In genomic region chr10:95693668-95694534, GRCh38 we compare ENCODE assay signal across 8 cellular contexts. TPM values are rescaled to one million over a fixed set of nuclear protein-coding genes. Genes with fewer than 3 reads are reported as not detected.
DNase-seq lines count a peak whose midpoint lies in the region; ATAC-seq and TF ChIP-seq lines count a peak whose summit lies in the region.

Gene TCTN3 (minus strand): TSS chr10:95693927. CDS start chr10:95693899, 28 bp downstream.

- H3K27me3 ChIP-seq in thyroid gland = no peaks in the 10 kb centered on the region

- intact Hi-C loops in thyroid gland (cut with DNase I) = loop anchor here (2.0 to 5.0 kb wide), 2 partner anchors 149 to 168 kb away; no protein-coding TSS in a partner anchor

- peaks cover 17% of the 10 kb centered on the region for H3K36me3 Mint-ChIP-seq in activated naive CD8-positive, alpha-beta T cell treated with anti-CD3 and anti-CD28 coated beads for 36 hours
- H3K36me3 Mint-ChIP-seq in glutamatergic neuron (ENCODE audit: unreplicated experiment) (no peaks in the 10 kb centered on the region), osteocyte (ENCODE audit: unreplicated experiment) (peaks cover 3% of the 10 kb centered on the region)

- ATAC-seq in HG02610 (IDR thresholded peaks at IDR 0.05; ENCODE audit: unreplicated experiment) = peak; percentile 99

- TF ChIP-seq POLR2A in GM10847 (IDR thresholded peaks at IDR 0.05; ENCODE audit: extremely low read depth, insufficient read length) (peak; percentile 58), thyroid gland (IDR thresholded peaks at IDR 0.05) (peak; percentile 46 to 91)

- peak within 1 kb of the TSS; percentile 92 for H3K27ac Mint-ChIP-seq in activated naive CD8-positive, alpha-beta T cell treated with anti-CD3 and anti-CD28 coated beads for 36 hours
- H3K27ac Mint-ChIP-seq in glutamatergic neuron (ENCODE audit: unreplicated experiment) (peak within 1 kb of the TSS; percentile 53), osteocyte (ENCODE audit: unreplicated experiment) (peak within 1 kb of the TSS; percentile 92)

- H3K27me3 Mint-ChIP-seq in activated naive CD8-positive, alpha-beta T cell treated with anti-CD3 and anti-CD28 coated beads for 36 hours = peaks cover 2% of the 10 kb centered on the region
- H3K27me3 Mint-ChIP-seq in glutamatergic neuron (ENCODE audit: unreplicated experiment) = no peaks in the 10 kb centered on the region
- peaks cover 6% of the 10 kb centered on the region for H3K27me3 Mint-ChIP-seq in osteocyte (ENCODE audit: unreplicated experiment)

- peaks cover 0 to 4% of the 10 kb centered on the region in 2 donors for H3K36me3 ChIP-seq in thyroid gland

- H3K4me1 Mint-ChIP-seq in activated naive CD8-positive, alpha-beta T cell treated with anti-CD3 and anti-CD28 coated beads for 36 hours = peaks cover 30% of the 10 kb centered on the region
- H3K4me1 Mint-ChIP-seq in glutamatergic neuron (ENCODE audit: low read depth, unreplicated experiment) (peaks cover 8% of the 10 kb centered on the region), osteocyte (ENCODE audit: unreplicated experiment) (peaks cover 19% of the 10 kb centered on the region)

- TF ChIP-seq CTCF in glutamatergic neuron (IDR thresholded peaks at IDR 0.05; ENCODE audit: partially characterized antibody, unreplicated experiment) (peak; percentile 100), osteocyte (IDR thresholded peaks at IDR 0.05) (peak; percentile 100), thyroid gland (IDR thresholded peaks at IDR 0.05) (peak; percentile 96 to 100 (median 100))

- peak; percentile 95 for DNase-seq in NCI-H1092 treated with DMSO at 0.1 percent for 48 hours (lab: John Stamatoyannopoulos, UW)
- peak; percentile 99 for DNase-seq in SKM-1 treated with dmso at 0.1 percent for 144 hours (lab: John Stamatoyannopoulos, UW; ENCODE audit: unreplicated experiment)
- peak; percentile 95 for DNase-seq in activated naive CD8-positive, alpha-beta T cell treated with anti-CD3 and anti-CD28 coated beads for 36 hours
- DNase-seq in glutamatergic neuron = peak; percentile 96
- peak; percentile 99 for DNase-seq in osteocyte (ENCODE audit: extremely low spot score, unreplicated experiment)
- peak; percentile 97 to 98 for DNase-seq in thyroid gland

- WGBS in thyroid gland, 2 donors = 1% methylated on average over 26 to 37 of the region's 53 CpGs

- H3K4me3 Mint-ChIP-seq in activated naive CD8-positive, alpha-beta T cell treated with anti-CD3 and anti-CD28 coated beads for 36 hours = peak within 1 kb of the TSS; percentile 97
- H3K4me3 Mint-ChIP-seq in glutamatergic neuron (ENCODE audit: unreplicated experiment) = peak within 1 kb of the TSS; percentile 98
- peak within 1 kb of the TSS; percentile 97 for H3K4me3 Mint-ChIP-seq in osteocyte (ENCODE audit: unreplicated experiment)

- no peaks in the 10 kb centered on the region for H3K9me3 ChIP-seq in thyroid gland

- H3K27ac ChIP-seq in thyroid gland = peak within 1 kb of the TSS; percentile 43 to 78 (median 74)

- H3K9me3 Mint-ChIP-seq in activated naive CD8-positive, alpha-beta T cell treated with anti-CD3 and anti-CD28 coated beads for 36 hours = no peaks in the 10 kb centered on the region
- no peaks in the 10 kb centered on the region for H3K9me3 Mint-ChIP-seq in glutamatergic neuron (ENCODE audit: unreplicated experiment)
- H3K9me3 Mint-ChIP-seq in osteocyte (ENCODE audit: unreplicated experiment) = no peaks in the 10 kb centered on the region

- H3K4me3 ChIP-seq in thyroid gland (replicated peaks in 1 of 3) = peak within 1 kb of the TSS; percentile 89 to 97 (median 92)

- H3K4me1 ChIP-seq in thyroid gland = peaks cover 15 to 17% of the 10 kb centered on the region in 2 donors

RNA-seq across cellular contexts. Expression of gene TCTN3, which starts in this region (rescaled TPM):
- 10 to 100 TPM; 25.2 to 26.2 TPM for total RNA-seq in activated naive CD8-positive, alpha-beta T cell treated with anti-CD3 and anti-CD28 coated beads for 36 hours
- total RNA-seq in glutamatergic neuron (ENCODE audit: unreplicated experiment) = 14.7 TPM
- 36.4 and 41.1 TPM in 2 replicates for total RNA-seq in osteocyte
- total RNA-seq in thyroid gland = 10 to 100 TPM; 37.5 to 62.1 (median 51.8) TPM

Comparison
In these comparisons a context has a peak if more than half of its experiments do, and no peak if none do; other contexts are left out.
1. Peak in every context shown above with its lines: DNase-seq, ATAC-seq, H3K4me3 ChIP-seq and H3K27ac ChIP-seq.